ENCODE assay signal across 8 cellular contexts in the genomic region with DNA sequence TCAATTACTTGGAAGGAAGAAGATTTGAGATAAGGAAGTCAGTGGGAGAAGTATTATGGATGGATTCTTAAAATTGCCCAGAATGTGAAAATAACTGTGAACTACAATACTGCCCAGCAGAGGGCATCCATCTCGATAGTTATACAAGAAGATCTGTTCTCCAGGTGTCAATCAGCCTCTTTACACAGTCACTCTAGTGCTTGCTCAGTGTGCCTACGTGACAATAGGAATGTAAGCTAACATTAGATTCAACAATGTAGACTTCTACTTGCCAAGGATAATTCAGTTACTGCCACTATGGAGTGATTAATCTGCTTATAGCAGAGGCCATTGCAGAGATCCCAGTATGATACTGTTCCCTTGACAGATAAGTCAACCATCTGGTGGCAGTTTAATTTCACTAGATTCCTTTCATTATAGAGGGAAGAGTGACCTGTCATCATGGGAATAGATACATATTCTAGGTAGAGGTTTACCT. TPM values are rescaled to one million over a fixed set of nuclear protein-coding genes. Genes with fewer than 3 reads are reported as not detected.
DNase-seq lines count a peak whose midpoint lies in the region; ATAC-seq and TF ChIP-seq lines count a peak whose summit lies in the region.

No MANE protein-coding gene starts in this region.

- no peak overlapping the region for H2BK12ac ChIP-seq in mesenchymal stem cell (ENCODE audit: low read length in 2 of 2)

- H3K9me3 ChIP-seq in mesenchymal stem cell (ENCODE audit: control insufficient read depth, low read length) = peaks cover 2% of the 10 kb centered on the region

- H3K9ac ChIP-seq in mesenchymal stem cell (ENCODE audit: low read length) = no peak overlapping the region

- H3K4me1 ChIP-seq in mesenchymal stem cell (ENCODE audit: control insufficient read depth, insufficient read depth, low read depth, low read length) = no peaks in the 10 kb centered on the region

- no peak overlapping the region for H3K27ac ChIP-seq in mesenchymal stem cell (ENCODE audit: low read length, poor library complexity, severe bottlenecking)

- no peak overlapping the region for H4K8ac ChIP-seq in mesenchymal stem cell (ENCODE audit: low read length)

- H3K4me3 ChIP-seq in choroid plexus epithelial cell (ENCODE audit: low read depth, low read length) (no peak overlapping the region), mesenchymal stem cell (ENCODE audit: insufficient read depth in 1 of 2, low read depth in 1 of 2, low read length in 2 of 2) (no peak overlapping the region)

- no peak overlapping the region for H3K18ac ChIP-seq in mesenchymal stem cell (ENCODE audit: low read depth in 1 of 2, low read length in 2 of 2)

- ATAC-seq in HG03521 (IDR thresholded peaks at IDR 0.05; ENCODE audit: unreplicated experiment) (no peak), GM21717 (IDR thresholded peaks at IDR 0.05; ENCODE audit: unreplicated experiment) (no peak)

- H3K36me3 ChIP-seq in mesenchymal stem cell (ENCODE audit: control insufficient read depth in 1 of 2, insufficient read depth in 2 of 2, low read depth in 1 of 2, low read length in 2 of 2) = no peaks in the 10 kb centered on the region

- H2AK5ac ChIP-seq in mesenchymal stem cell (ENCODE audit: low read length, severe bottlenecking) = no peak overlapping the region

- DNase-seq in DMS53 (lab: John Stamatoyannopoulos, UW) = peak; percentile 93
- DNase-seq in GM20000 (ENCODE audit: low spot score) = peak; percentile 66
- peak; percentile 46 for DNase-seq in NCI-H1092 (lab: John Stamatoyannopoulos, UW)
- peak; percentile 63 for DNase-seq in SHP77 treated with DMSO at 0.1 percent for 48 hours (lab: John Stamatoyannopoulos, UW)
- DNase-seq in choroid plexus epithelial cell (ENCODE audit: low read depth) = peak; percentile 77
- DNase-seq in mesenchymal stem cell = peak; percentile 51

- H3K14ac ChIP-seq in mesenchymal stem cell (ENCODE audit: low read length in 2 of 2) = no peak overlapping the region

- H2AFZ ChIP-seq in mesenchymal stem cell (ENCODE audit: low read depth, low read length) = no peak overlapping the region

- no peaks in the 10 kb centered on the region for H3K27me3 ChIP-seq in mesenchymal stem cell (ENCODE audit: control insufficient read depth in 1 of 2, insufficient read depth in 1 of 2, low read length in 2 of 2)

- peak; percentile 39 for TF ChIP-seq CTCF in GM20000 (IDR thresholded peaks at IDR 0.05; ENCODE audit: extremely low read depth, missing control alignments)
- TF ChIP-seq CTCF in choroid plexus epithelial cell (conservative IDR thresholded peaks at IDR 0.05; ENCODE audit: low read depth, low read length) = peak; percentile 67

- H3K4ac ChIP-seq in mesenchymal stem cell (ENCODE audit: low read depth in 1 of 2, low read length in 2 of 2) = no peak overlapping the region

- no peak overlapping the region for H4K91ac ChIP-seq in mesenchymal stem cell (ENCODE audit: low read length)

- no peak overlapping the region for H3K23ac ChIP-seq in mesenchymal stem cell (ENCODE audit: low read length in 2 of 2)

- H3K4me2 ChIP-seq in mesenchymal stem cell (ENCODE audit: low read length, poor library complexity, severe bottlenecking) = no peak overlapping the region

- H3K79me1 ChIP-seq in mesenchymal stem cell (replicated peaks; ENCODE audit: low read length, poor library complexity, severe bottlenecking) = no peaks in the 10 kb centered on the region

- no peak overlapping the region for H2BK5ac ChIP-seq in mesenchymal stem cell (ENCODE audit: low read depth, low read length, poor library complexity, severe bottlenecking)

- H2BK15ac ChIP-seq in mesenchymal stem cell (ENCODE audit: low read depth, poor library complexity, severe bottlenecking) = no peak overlapping the region

- WGBS in mesenchymal stem cell = 33% methylated on average over 1 of the region's 2 CpGs

- H2BK120ac ChIP-seq in mesenchymal stem cell (ENCODE audit: low read depth, low read length) = no peak overlapping the region

RNA-seq across cellular contexts. Expression of a gene that starts 10.6 kb away (rescaled TPM):
- polyA plus RNA-seq in mesenchymal stem cell (2013, experiment 1 of 2) = 29.5 TPM
- 31.7 TPM for polyA plus RNA-seq in mesenchymal stem cell (2013, experiment 2 of 2)

RNA-seq across cellular contexts. Expression of a gene that starts 17.0 kb away (rescaled TPM):
- polyA plus RNA-seq in mesenchymal stem cell (2013, experiment 1 of 2) = 5.3 TPM
- polyA plus RNA-seq in mesenchymal stem cell (2013, experiment 2 of 2) = 5.1 TPM
